In the genomic region with DNA sequence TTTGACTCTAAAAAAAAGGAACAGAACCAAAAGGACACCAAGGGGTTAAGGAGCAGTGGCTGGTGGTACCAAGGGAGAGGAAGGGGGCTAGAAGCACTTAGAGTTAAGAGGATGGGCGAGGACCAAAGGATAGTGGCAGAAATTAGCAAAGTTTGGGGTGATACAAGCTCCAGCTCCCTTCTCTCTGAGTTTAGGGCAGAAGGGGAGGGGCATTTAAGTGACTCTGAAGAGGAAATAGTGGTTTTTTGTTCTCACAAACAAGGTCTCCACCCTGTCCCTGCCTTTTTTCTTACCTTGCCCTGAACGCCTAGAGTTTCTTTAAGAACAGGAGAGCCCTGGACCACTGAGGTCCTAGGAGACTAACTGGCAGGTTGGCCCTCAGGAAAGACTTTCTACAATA, we compare ENCODE assay signal across 8 cellular contexts. TPM values are rescaled to one million over a fixed set of nuclear protein-coding genes. Genes with fewer than 3 reads are reported as not detected.
DNase-seq lines count a peak whose midpoint lies in the region; ATAC-seq, FAIRE-seq and TF ChIP-seq lines count a peak whose summit lies in the region.

No MANE protein-coding gene starts in this region.

- no peaks in the 10 kb centered on the region for H3K9me3 ChIP-seq in GM12878 (replicated peaks; ENCODE audit: control insufficient read depth, insufficient read depth, low read length)

- WGBS in GM12878 (ENCODE audit: insufficient coverage, insufficient replicate concordance, low lambda C conversion rate, missing lambda C conversion rate), result 18% methylated on average over 2 of the region's 2 CpGs

- TF ChIP-seq CTCF in C4-2B (conservative IDR thresholded peaks at IDR 0.05), result no peak
- TF ChIP-seq CTCF in GM12878 (IDR thresholded peaks at IDR 0.05 in 2 of 3, conservative IDR thresholded peaks at IDR 0.05 in 1 of 3; ENCODE audit: control insufficient read depth in 2 of 3, extremely low read depth in 1 of 3, insufficient read depth in 1 of 3, low read depth in 3 of 3, low read length in 3 of 3), result no peak

- no peaks in the 10 kb centered on the region for H3K27me3 Mint-ChIP-seq in natural killer cell treated with Interleukin-12 subunit alpha and Interleukin-12 subunit beta and Interleukin-15 and Interleukin-18, amount 100 ng/mL, for 72 hours

- CTCF ChIA-PET in GM12878 (lab: Yijun Ruan, JAX), result interaction anchor here (2.1 to 7.4 kb wide), 3 partner anchors 9 to 101 kb away, joined by 9 to 76 read pairs (median 12); partner anchors contain the start of genes C1orf56 and TNFAIP8L2

- FAIRE-seq in GM12878 (lab: Jason Lieb, UNC), result no peak
- no peak for FAIRE-seq in GM19239 (lab: Jason Lieb, UNC)

- peak overlapping the region; percentile 97 for H3K27ac ChIP-seq in C4-2B
- peak overlapping the region; percentile 97 for H3K27ac ChIP-seq in GM12878 (ENCODE audit: control insufficient read depth, insufficient read depth)

- in situ Hi-C loops in GM12878 (cut with MboI), result no loop called here

- H3K4me1 Mint-ChIP-seq in natural killer cell treated with Interleukin-12 subunit alpha and Interleukin-12 subunit beta and Interleukin-15 and Interleukin-18, amount 100 ng/mL, for 72 hours (ENCODE audit: low read depth in 2 of 2), result peaks cover 65 to 76% of the 10 kb centered on the region in 2 donors

- peaks cover 51% of the 10 kb centered on the region for H3K36me3 Mint-ChIP-seq in natural killer cell treated with Interleukin-12 subunit alpha and Interleukin-12 subunit beta and Interleukin-15 and Interleukin-18, amount 100 ng/mL, for 72 hours

- intact Hi-C loops in GM12878 (cut with micrococcal nuclease; ENCODE audit: unreplicated experiment), result no loop called here

- peak overlapping the region; percentile 93 for H3K4me3 ChIP-seq in GM12878

- no peak for TF ChIP-seq RAD21 in GM12878 (IDR thresholded peaks at IDR 0.05; ENCODE audit: insufficient read depth, low read depth, low read length)

- H3K36me3 ChIP-seq in GM12878 (ENCODE audit: control insufficient read depth in 2 of 2, insufficient read depth in 2 of 2, low read length in 1 of 2), result peaks cover 14 to 37% of the 10 kb centered on the region in 2 experiments

- H3K4me1 ChIP-seq in GM12878 (ENCODE audit: control insufficient read depth, insufficient read depth, low read length), result peaks cover 27% of the 10 kb centered on the region

- no TSS peak for BruUV-seq in GM12878 (replicated peaks; lab: Mats Ljungman, UMichigan)

- RAD21 ChIA-PET in GM12878 (lab: Charles Lee; ENCODE audit: unreplicated experiment), result interaction anchor here (0.6 kb wide), 1 partner anchor 148 kb away, joined by 4 read pairs; no protein-coding TSS in a partner anchor

- POLR2A ChIA-PET in GM12878 (lab: Charles Lee), result interaction anchor here (0.6 to 1.2 kb wide), 4 partner anchors 12 to 50 kb away, joined by 3 to 6 read pairs (median 4); partner anchors contain the start of gene MINDY1

- no peaks in the 10 kb centered on the region for H3K27me3 ChIP-seq in GM12878 (replicated peaks in 1 of 2; ENCODE audit: control insufficient read depth in 2 of 2, insufficient read depth in 2 of 2, low read length in 1 of 2)

- H3K27ac Mint-ChIP-seq in natural killer cell treated with Interleukin-12 subunit alpha and Interleukin-12 subunit beta and Interleukin-15 and Interleukin-18, amount 100 ng/mL, for 72 hours, result peak overlapping the region; percentile 97 to 99

- TF ChIP-seq EP300 in GM12878 (IDR thresholded peaks at IDR 0.05; ENCODE audit: borderline replicate concordance in 1 of 2, control insufficient read depth in 1 of 2, low read depth in 2 of 2, low read length in 2 of 2), result no peak

- DNase-seq in MV-4-11 (lab: John Stamatoyannopoulos, UW), result peak; percentile 23
- DNase-seq in GM12878 (ENCODE audit: low read depth, low spot score), result no peak
- no peak for DNase-seq in natural killer cell treated with Interleukin-12 subunit alpha and Interleukin-12 subunit beta and Interleukin-15 and Interleukin-18, amount 100 ng/mL, for 72 hours (ENCODE audit: low spot score)
- DNase-seq in GM19239 (ENCODE audit: insufficient read length, low spot score), result no peak
- DNase-seq in stimulated activated CD4-positive, alpha-beta T cell treated with anti-CD3 and anti-CD28 coated beads, Interleukin-15, amount 100 ng/mL, for 24 hours, result no peak

- peak overlapping the region; percentile 94 for H3K4me3 Mint-ChIP-seq in natural killer cell treated with Interleukin-12 subunit alpha and Interleukin-12 subunit beta and Interleukin-15 and Interleukin-18, amount 100 ng/mL, for 72 hours

- H3K4me2 ChIP-seq in GM12878 (ENCODE audit: control insufficient read depth, insufficient read depth), result peak overlapping the region; percentile 74

- H4K20me1 ChIP-seq in GM12878 (ENCODE audit: control insufficient read depth, insufficient read depth), result peaks cover 3% of the 10 kb centered on the region; the same call in 1 of the 2 replicates

- SMC1A ChIA-PET in GM12878 (lab: Charles Lee; ENCODE audit: uncharacterized antibody, unreplicated experiment), result interaction anchor here (1.3 kb wide), 1 partner anchor 8 kb away, joined by 5 read pairs; the partner anchor contains the start of gene C1orf56

- peak overlapping the region; percentile 50 for H3K9ac ChIP-seq in GM12878 (ENCODE audit: control insufficient read depth, insufficient read depth, low read length)

- no peak overlapping the region for H2AFZ ChIP-seq in GM12878 (ENCODE audit: control insufficient read depth, low read depth, low read length)

- ATAC-seq in GM12878 (no peak), GM19455 (IDR thresholded peaks at IDR 0.05; ENCODE audit: unreplicated experiment) (no peak), HG03039 (IDR thresholded peaks at IDR 0.05; ENCODE audit: unreplicated experiment) (no peak)
- ATAC-seq in natural killer cell treated with Interleukin-12 subunit alpha and Interleukin-12 subunit beta and Interleukin-15 and Interleukin-18, amount 100 ng/mL, for 72 hours, result no peak

- H3K9me3 Mint-ChIP-seq in natural killer cell treated with Interleukin-12 subunit alpha and Interleukin-12 subunit beta and Interleukin-15 and Interleukin-18, amount 100 ng/mL, for 72 hours, result no peaks in the 10 kb centered on the region

- TF ChIP-seq POLR2A in GM12878 (IDR thresholded peaks at IDR 0.05; ENCODE audit: low read depth, low read length), result no peak; the same call in 1 of the 2 replicates

- peaks cover 55% of the 10 kb centered on the region for H3K79me2 ChIP-seq in GM12878 (ENCODE audit: control insufficient read depth, insufficient read depth, low read length)

RNA-seq across cellular contexts. Expression of gene CDC42SE1, which starts 3.3 kb away (rescaled TPM):
- total RNA-seq in GM12878 (2013; cell fraction: nucleolus; rRNA removed), result 111 and 115 TPM in 2 replicates
- total RNA-seq in GM12878 (2014; rRNA removed) (75.6 and 97.3 TPM in 2 replicates), GM12878 (2014; rRNA removed; fragmentation: Illumina TruSeq; extraction: Trizol) (81.3 and 81.6 TPM in 2 replicates), GM12878 (2021) (94.2 and 94.9 TPM in 2 replicates)
- polyA plus RNA-seq in GM12878 (2011; ENCODE audit: low read depth), result 45.6 TPM
- polyA plus RNA-seq in GM12878 (2011; rRNA removed) (103 and 112 TPM in 2 replicates), GM12878 (2014; fragmentation: Illumina TruSeq; extraction: Trizol) (104 and 122 TPM in 2 replicates), GM12878 (2014; fragmentation: Nextera tagmentation; extraction: Ambion mirVana) (10 to 100 TPM; 36.9 to 38.0 TPM), GM12878 (2014; rRNA removed) (68.1 and 72.9 TPM in 2 replicates), GM12878 (2016; fragmentation: Nextera tagmentation; extraction: Ambion mirVana) (10 to 100 TPM; 35.7 to 40.6 TPM)
- 82.9 and 86.8 TPM in 2 replicates for polyA plus RNA-seq in GM12878 (2011; cell fraction: cytosol; rRNA removed)
- 107 and 171 TPM in 2 replicates for polyA plus RNA-seq in GM12878 (2011; cell fraction: nucleus; rRNA removed)
- polyA plus RNA-seq in GM12878 (2012), result 54.6 and 55.6 TPM in 2 replicates
- 79.7 and 91.0 TPM in 2 replicates for polyA minus RNA-seq in GM12878 (2011; rRNA and poly(A)+ RNA removed)
- polyA minus RNA-seq in GM12878 (2011; cell fraction: cytosol; rRNA and poly(A)+ RNA removed), result 23.9 and 29.4 TPM in 2 replicates
- polyA minus RNA-seq in GM12878 (2011; cell fraction: nucleus; rRNA and poly(A)+ RNA removed), result 24.2 and 29.6 TPM in 2 replicates
- total RNA-seq in natural killer cell treated with Interleukin-12 subunit alpha and Interleukin-12 subunit beta and Interleukin-15 and Interleukin-18, amount 100 ng/mL, for 72 hours, result 100 to 1,000 TPM; 213 to 481 TPM

RNA-seq across cellular contexts. Expression of gene MLLT11, which starts 4.0 kb away (rescaled TPM):
- total RNA-seq in GM12878 (2013; cell fraction: nucleolus; rRNA removed), result 2.8 and 3.2 TPM in 2 replicates
- 6.2 and 8.1 TPM in 2 replicates for total RNA-seq in GM12878 (2014; rRNA removed)
- total RNA-seq in GM12878 (2014; rRNA removed; fragmentation: Illumina TruSeq; extraction: Trizol), result 7.1 and 7.6 TPM in 2 replicates
- 7.0 TPM in 2 replicates for total RNA-seq in GM12878 (2021)
- 2.5 TPM for polyA plus RNA-seq in GM12878 (2011; ENCODE audit: low read depth)
- polyA plus RNA-seq in GM12878 (2011; rRNA removed), result 7.6 and 10.1 TPM in 2 replicates
- polyA plus RNA-seq in GM12878 (2011; cell fraction: cytosol; rRNA removed), result 5.0 and 5.2 TPM in 2 replicates
- polyA plus RNA-seq in GM12878 (2011; cell fraction: nucleus; rRNA removed), result 4.1 and 5.9 TPM in 2 replicates
- polyA plus RNA-seq in GM12878 (2012), result 3.1 and 3.7 TPM in 2 replicates
- 14.2 and 16.0 TPM in 2 replicates for polyA plus RNA-seq in GM12878 (2014; fragmentation: Illumina TruSeq; extraction: Trizol)
- 10 to 100 TPM; 17.8 to 27.3 TPM for polyA plus RNA-seq in GM12878 (2014; fragmentation: Nextera tagmentation; extraction: Ambion mirVana)
- polyA plus RNA-seq in GM12878 (2014; rRNA removed), result 6.9 and 8.2 TPM in 2 replicates
- polyA plus RNA-seq in GM12878 (2016; fragmentation: Nextera tagmentation; extraction: Ambion mirVana), result 10 to 100 TPM; 10.1 to 10.4 TPM
- polyA minus RNA-seq in GM12878 (2011; rRNA and poly(A)+ RNA removed), result 2.5 and 3.2 TPM in 2 replicates
- 0.94 and 1.5 TPM in 2 replicates for polyA minus RNA-seq in GM12878 (2011; cell fraction: cytosol; rRNA and poly(A)+ RNA removed)
- 1.6 and 1.9 TPM in 2 replicates for polyA minus RNA-seq in GM12878 (2011; cell fraction: nucleus; rRNA and poly(A)+ RNA removed)
- 1 to 10 TPM; 4.5 to 8.5 TPM for total RNA-seq in natural killer cell treated with Interleukin-12 subunit alpha and Interleukin-12 subunit beta and Interleukin-15 and Interleukin-18, amount 100 ng/mL, for 72 hours

RNA-seq across cellular contexts. Expression of gene C1orf56, which starts 8.6 kb away (rescaled TPM):
- 1.5 and 1.8 TPM in 2 replicates for total RNA-seq in GM12878 (2013; cell fraction: nucleolus; rRNA removed)
- total RNA-seq in GM12878 (2014; rRNA removed) (1.3 and 1.5 TPM in 2 replicates), GM12878 (2014; rRNA removed; fragmentation: Illumina TruSeq; extraction: Trizol) (0.67 and 1.2 TPM in 2 replicates), GM12878 (2021) (1.5 and 1.6 TPM in 2 replicates)
- polyA plus RNA-seq in GM12878 (2011; ENCODE audit: low read depth), result 0.47 TPM
- polyA plus RNA-seq in GM12878 (2011; rRNA removed) (0.22 and 0.24 TPM in 2 replicates), GM12878 (2014; fragmentation: Illumina TruSeq; extraction: Trizol) (0.29 and 1.6 TPM in 2 replicates), GM12878 (2014; fragmentation: Nextera tagmentation; extraction: Ambion mirVana) (1 to 10 TPM; 5.5 to 8.4 TPM), GM12878 (2014; rRNA removed) (1.1 and 1.6 TPM in 2 replicates), GM12878 (2016; fragmentation: Nextera tagmentation; extraction: Ambion mirVana) (10 to 100 TPM; 12.8 to 15.5 TPM)
- 0.30 and 0.32 TPM in 2 replicates for polyA plus RNA-seq in GM12878 (2011; cell fraction: cytosol; rRNA removed)
- polyA plus RNA-seq in GM12878 (2011; cell fraction: nucleus; rRNA removed), result 0.33 and 0.34 TPM in 2 replicates
- polyA plus RNA-seq in GM12878 (2012), result 1.8 and 2.6 TPM in 2 replicates
- polyA minus RNA-seq in GM12878 (2011; rRNA and poly(A)+ RNA removed), result 0.31 and 0.37 TPM in 2 replicates
- not detected in 2 replicates for polyA minus RNA-seq in GM12878 (2011; cell fraction: cytosol; rRNA and poly(A)+ RNA removed)
- 0.48 and 1.1 TPM in 2 replicates for polyA minus RNA-seq in GM12878 (2011; cell fraction: nucleus; rRNA and poly(A)+ RNA removed)
- 1 to 10 TPM in 1 of 2 donors, under 1 TPM in 1; 0.95 to 1.1 TPM for total RNA-seq in natural killer cell treated with Interleukin-12 subunit alpha and Interleukin-12 subunit beta and Interleukin-15 and Interleukin-18, amount 100 ng/mL, for 72 hours

RNA-seq across cellular contexts. Expression of gene GABPB2, which starts 14.4 kb away (rescaled TPM):
- 9.6 and 10.0 TPM in 2 replicates for total RNA-seq in GM12878 (2013; cell fraction: nucleolus; rRNA removed)
- total RNA-seq in GM12878 (2014; rRNA removed) (6.1 and 7.6 TPM in 2 replicates), GM12878 (2014; rRNA removed; fragmentation: Illumina TruSeq; extraction: Trizol) (9.7 and 10.5 TPM in 2 replicates), GM12878 (2021) (8.8 and 9.4 TPM in 2 replicates)
- 2.9 TPM for polyA plus RNA-seq in GM12878 (2011; ENCODE audit: low read depth)
- polyA plus RNA-seq in GM12878 (2011; rRNA removed) (7.5 and 7.9 TPM in 2 replicates), GM12878 (2014; fragmentation: Illumina TruSeq; extraction: Trizol) (6.8 and 10.3 TPM in 2 replicates), GM12878 (2014; fragmentation: Nextera tagmentation; extraction: Ambion mirVana) (1 to 10 TPM; 2.3 to 2.6 TPM), GM12878 (2014; rRNA removed) (7.1 and 7.3 TPM in 2 replicates), GM12878 (2016; fragmentation: Nextera tagmentation; extraction: Ambion mirVana) (1 to 10 TPM; 4.9 to 6.6 TPM)
- polyA plus RNA-seq in GM12878 (2011; cell fraction: cytosol; rRNA removed), result 4.9 and 6.8 TPM in 2 replicates
- polyA plus RNA-seq in GM12878 (2011; cell fraction: nucleus; rRNA removed), result 2.7 and 4.0 TPM in 2 replicates
- 4.0 and 4.5 TPM in 2 replicates for polyA plus RNA-seq in GM12878 (2012)
- 7.1 and 12.4 TPM in 2 replicates for polyA minus RNA-seq in GM12878 (2011; rRNA and poly(A)+ RNA removed)
- polyA minus RNA-seq in GM12878 (2011; cell fraction: cytosol; rRNA and poly(A)+ RNA removed), result 1.7 and 2.0 TPM in 2 replicates
- polyA minus RNA-seq in GM12878 (2011; cell fraction: nucleus; rRNA and poly(A)+ RNA removed), result 1.1 and 1.3 TPM in 2 replicates
- total RNA-seq in natural killer cell treated with Interleukin-12 subunit alpha and Interleukin-12 subunit beta and Interleukin-15 and Interleukin-18, amount 100 ng/mL, for 72 hours, result 10 to 100 TPM; 22.2 to 23.8 TPM

RNA-seq across cellular contexts. Expression of gene BNIPL, which starts 19.8 kb away (rescaled TPM):
- 1.3 and 2.5 TPM in 2 replicates for total RNA-seq in GM12878 (2013; cell fraction: nucleolus; rRNA removed)
- total RNA-seq in GM12878 (2014; rRNA removed), result 0.17 and 0.27 TPM in 2 replicates
- 0.18 TPM in 2 replicates for total RNA-seq in GM12878 (2014; rRNA removed; fragmentation: Illumina TruSeq; extraction: Trizol)
- total RNA-seq in GM12878 (2021), result 0.11 and 0.33 TPM in 2 replicates
- not detected for polyA plus RNA-seq in GM12878 (2011; ENCODE audit: low read depth)
- polyA plus RNA-seq in GM12878 (2011; rRNA removed), result 0.49 and 0.99 TPM in 2 replicates
- 0.48 and 1.2 TPM in 2 replicates for polyA plus RNA-seq in GM12878 (2011; cell fraction: cytosol; rRNA removed)
- polyA plus RNA-seq in GM12878 (2011; cell fraction: nucleus; rRNA removed), result 1.3 and 2.5 TPM in 2 replicates
- polyA plus RNA-seq in GM12878 (2012), result 0.20 and 0.48 TPM in 2 replicates
- 0.12 TPM in 1 of 2 replicates, not detected in the other for polyA plus RNA-seq in GM12878 (2014; fragmentation: Illumina TruSeq; extraction: Trizol)
- under 1 TPM; 0.05 TPM for polyA plus RNA-seq in GM12878 (2014; fragmentation: Nextera tagmentation; extraction: Ambion mirVana)
- 1.0 and 1.1 TPM in 2 replicates for polyA plus RNA-seq in GM12878 (2014; rRNA removed)
- polyA plus RNA-seq in GM12878 (2016; fragmentation: Nextera tagmentation; extraction: Ambion mirVana), result under 1 TPM; 0.09 to 0.16 TPM
- 0.37 and 0.77 TPM in 2 replicates for polyA minus RNA-seq in GM12878 (2011; rRNA and poly(A)+ RNA removed)
- polyA minus RNA-seq in GM12878 (2011; cell fraction: cytosol; rRNA and poly(A)+ RNA removed), result 0.42 TPM in 1 of 2 replicates, not detected in the other
- 0.36 and 1.1 TPM in 2 replicates for polyA minus RNA-seq in GM12878 (2011; cell fraction: nucleus; rRNA and poly(A)+ RNA removed)
- 1 to 10 TPM; 1.4 to 3.8 TPM for total RNA-seq in natural killer cell treated with Interleukin-12 subunit alpha and Interleukin-12 subunit beta and Interleukin-15 and Interleukin-18, amount 100 ng/mL, for 72 hours
